8 cellular contexts compared by ENCODE assay signal in the genomic region with DNA sequence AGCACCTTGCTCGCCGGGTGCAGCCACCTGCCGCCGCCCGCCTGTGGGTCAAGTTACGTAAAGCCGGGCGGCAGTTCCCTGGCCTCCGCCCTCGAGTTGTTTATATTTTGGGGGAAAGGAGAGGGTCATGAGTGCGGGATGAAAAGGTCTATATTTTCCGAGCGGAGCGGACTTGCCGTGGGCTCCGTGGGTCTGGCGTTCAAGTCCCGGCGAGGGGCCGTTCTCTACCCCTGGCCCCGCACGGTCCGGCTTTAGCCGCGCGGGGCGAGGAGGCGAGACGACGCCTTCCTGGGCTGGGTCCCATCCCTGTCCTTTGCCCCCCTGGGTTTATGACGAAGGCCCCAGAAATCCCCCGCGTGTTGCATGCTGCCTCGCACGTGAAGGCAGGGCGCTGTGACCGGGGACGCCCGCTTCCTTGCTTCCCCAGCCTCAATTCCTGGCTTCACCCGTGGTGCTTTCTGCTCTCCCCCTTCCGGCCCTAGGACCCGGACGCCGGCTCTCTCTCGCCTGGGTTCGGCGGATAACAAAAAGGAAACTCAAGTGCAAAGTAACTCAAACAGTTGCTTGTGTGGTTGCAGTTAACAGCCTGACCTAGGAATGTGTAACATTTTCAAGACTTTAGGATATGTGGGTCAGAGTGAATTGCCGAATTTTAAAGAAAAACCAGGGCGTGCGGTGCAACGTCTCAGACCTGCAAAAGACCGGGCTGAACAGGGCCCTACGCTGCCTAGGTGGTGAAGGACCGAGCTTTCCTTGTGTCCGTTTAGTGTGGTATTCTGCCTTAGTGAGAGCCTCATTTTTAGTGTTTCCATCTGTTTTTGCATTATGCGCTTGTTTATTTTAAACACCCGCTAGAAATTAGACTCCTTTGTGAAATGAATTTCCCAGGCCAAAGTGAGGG. TPM values are rescaled to one million over a fixed set of nuclear protein-coding genes. Genes with fewer than 3 reads are reported as not detected.
DNase-seq lines count a peak whose midpoint lies in the region; ATAC-seq and TF ChIP-seq lines count a peak whose summit lies in the region.

No MANE protein-coding gene starts in this region.

- H3K9me3 ChIP-seq in PC-9 (ENCODE audit: insufficient read depth, low read depth) = no peaks in the 10 kb centered on the region
- H3K9me3 ChIP-seq in stomach smooth muscle (ENCODE audit: control insufficient read depth in 2 of 2, low read length in 2 of 2) = no peaks in the 10 kb centered on the region

- DNase-seq in DMS 273 (lab: John Stamatoyannopoulos, UW; ENCODE audit: unreplicated experiment) (peak; percentile 67), DMS 273 treated with DMSO at 0.1 percent for 48 hours (lab: John Stamatoyannopoulos, UW) (no peak), PC-9 (peak; percentile 24 to 40), fibroblast of the aortic adventitia (ENCODE audit: low read depth) (peak; percentile 29), nephron progenitor cell (peak; percentile 60)
- DNase-seq in activated T-helper 1 cell treated with anti-CD3 and anti-CD28 coated beads, Interleukin-12 subunit alpha, Interleukin-12 subunit beta, Interleukin-2, Interleukin-4 antibody, amounts not matched to agents 30 ng/mL and 10 ng/mL and 1 ng/mL, durations not matched to agents 14 hours and 24 hours and 36 hours (ENCODE audit: low spot score) = peak; percentile 44

- H3K27me3 ChIP-seq in PC-9 (ENCODE audit: insufficient read depth, low read depth) (no peaks in the 10 kb centered on the region), stomach smooth muscle (ENCODE audit: control insufficient read depth in 1 of 2, insufficient read depth in 2 of 2, low read length in 2 of 2) (no peaks in the 10 kb centered on the region)

- H3K36me3 Mint-ChIP-seq in activated T-helper 1 cell treated with anti-CD3 and anti-CD28 coated beads, Interleukin-12 subunit alpha, Interleukin-12 subunit beta, Interleukin-2, Interleukin-4 antibody, amounts not matched to agents 30 ng/mL and 10 ng/mL and 1 ng/mL, durations not matched to agents 14 hours and 24 hours and 36 hours (ENCODE audit: low read depth) = peaks cover 2% of the 10 kb centered on the region
- no peaks in the 10 kb centered on the region for H3K36me3 Mint-ChIP-seq in nephron progenitor cell (ENCODE audit: low read depth)

- H3K4me1 ChIP-seq in PC-9 (replicated peaks; ENCODE audit: insufficient read depth) = peaks cover 31% of the 10 kb centered on the region
- peaks cover 8% of the 10 kb centered on the region for H3K4me1 ChIP-seq in stomach smooth muscle (ENCODE audit: control insufficient read depth, insufficient read depth, low read length)

- ATAC-seq in HG03060 (IDR thresholded peaks at IDR 0.05; ENCODE audit: low read depth, unreplicated experiment) = peak; percentile 0

- H3K36me3 ChIP-seq in PC-9 (ENCODE audit: low read depth) (no peaks in the 10 kb centered on the region), stomach smooth muscle (ENCODE audit: control insufficient read depth in 2 of 2, insufficient read depth in 2 of 2, low read length in 2 of 2) (no peaks in the 10 kb centered on the region)

- peaks cover 10% of the 10 kb centered on the region for H3K27me3 Mint-ChIP-seq in activated T-helper 1 cell treated with anti-CD3 and anti-CD28 coated beads, Interleukin-12 subunit alpha, Interleukin-12 subunit beta, Interleukin-2, Interleukin-4 antibody, amounts not matched to agents 30 ng/mL and 10 ng/mL and 1 ng/mL, durations not matched to agents 14 hours and 24 hours and 36 hours (ENCODE audit: insufficient read depth)
- H3K27me3 Mint-ChIP-seq in nephron progenitor cell (ENCODE audit: low read depth, poor library complexity) = peaks cover 12% of the 10 kb centered on the region

- no peaks in the 10 kb centered on the region for H3K9me3 Mint-ChIP-seq in activated T-helper 1 cell treated with anti-CD3 and anti-CD28 coated beads, Interleukin-12 subunit alpha, Interleukin-12 subunit beta, Interleukin-2, Interleukin-4 antibody, amounts not matched to agents 30 ng/mL and 10 ng/mL and 1 ng/mL, durations not matched to agents 14 hours and 24 hours and 36 hours
- no peaks in the 10 kb centered on the region for H3K9me3 Mint-ChIP-seq in nephron progenitor cell

- H3K4me2 ChIP-seq in PC-9 = peak overlapping the region; percentile 86

- H3F3A ChIP-seq in PC-9 (ENCODE audit: insufficient read depth, low read depth) = peaks cover 7% of the 10 kb centered on the region; the same call in 1 of the 2 replicates

- POLR2A ChIA-PET in PC-9 (lab: Charles Lee; ENCODE audit: unreplicated experiment) = no interaction called here

- H3K4me3 ChIP-seq in PC-9 = peak overlapping the region; percentile 76
- peak overlapping the region; percentile 88 for H3K4me3 ChIP-seq in fibroblast of the aortic adventitia (ENCODE audit: low read depth, low read length)
- peak overlapping the region; percentile 90 for H3K4me3 ChIP-seq in stomach smooth muscle (ENCODE audit: low read length in 2 of 2)

- H2AFZ ChIP-seq in PC-9 = peak overlapping the region; percentile 99

- peak overlapping the region; percentile 44 for H3K27ac ChIP-seq in PC-9
- peak overlapping the region; percentile 62 for H3K27ac ChIP-seq in stomach smooth muscle (ENCODE audit: low read length)

- TF ChIP-seq CTCF in PC-9 (conservative IDR thresholded peaks at IDR 0.05) = no peak
- TF ChIP-seq CTCF in fibroblast of the aortic adventitia (IDR thresholded peaks at IDR 0.05; ENCODE audit: insufficient read depth, low read length) = no peak
- no peak for TF ChIP-seq CTCF in nephron progenitor cell (IDR thresholded peaks at IDR 0.05)

- intact Hi-C loops in PC-9 (cut with micrococcal nuclease; ENCODE audit: unreplicated experiment) = loop anchor here (1.0 to 5.0 kb wide), 4 partner anchors 411 to 1119 kb away; a partner anchor contains a TSS
- intact Hi-C loops in activated T-helper 1 cell treated with anti-CD3 and anti-CD28 coated beads, Interleukin-12 subunit alpha, Interleukin-12 subunit beta, Interleukin-2, Interleukin-4 antibody, amounts not matched to agents 30 ng/mL and 10 ng/mL and 1 ng/mL, durations not matched to agents 14 hours and 24 hours and 36 hours (cut with micrococcal nuclease) = loop anchor here (1.0 to 10.0 kb wide), 12 partner anchors 11 to 1118 kb away; a partner anchor contains a TSS

- H4K20me1 ChIP-seq in PC-9 (ENCODE audit: insufficient read depth) = peaks cover 3% of the 10 kb centered on the region; the same call in 1 of the 2 replicates

- H3K9ac ChIP-seq in stomach smooth muscle (ENCODE audit: low read length in 2 of 2) = peak overlapping the region; percentile 77 to 81

- peaks cover 32% of the 10 kb centered on the region for H3K4me1 Mint-ChIP-seq in activated T-helper 1 cell treated with anti-CD3 and anti-CD28 coated beads, Interleukin-12 subunit alpha, Interleukin-12 subunit beta, Interleukin-2, Interleukin-4 antibody, amounts not matched to agents 30 ng/mL and 10 ng/mL and 1 ng/mL, durations not matched to agents 14 hours and 24 hours and 36 hours (ENCODE audit: low read depth)
- peaks cover 37% of the 10 kb centered on the region for H3K4me1 Mint-ChIP-seq in nephron progenitor cell

- peaks cover 56% of the 10 kb centered on the region for H3K79me2 ChIP-seq in PC-9 (ENCODE audit: low read depth)

- H3K9me2 ChIP-seq in PC-9 (ENCODE audit: insufficient read depth) = no peaks in the 10 kb centered on the region

- H3K27ac Mint-ChIP-seq in activated T-helper 1 cell treated with anti-CD3 and anti-CD28 coated beads, Interleukin-12 subunit alpha, Interleukin-12 subunit beta, Interleukin-2, Interleukin-4 antibody, amounts not matched to agents 30 ng/mL and 10 ng/mL and 1 ng/mL, durations not matched to agents 14 hours and 24 hours and 36 hours = peak overlapping the region; percentile 92
- peak overlapping the region; percentile 50 for H3K27ac Mint-ChIP-seq in nephron progenitor cell

- BruUV-seq in PC-9 (replicated peaks; lab: Mats Ljungman, UMichigan) = TSS peak; percentile 66

- H3K4me3 Mint-ChIP-seq in activated T-helper 1 cell treated with anti-CD3 and anti-CD28 coated beads, Interleukin-12 subunit alpha, Interleukin-12 subunit beta, Interleukin-2, Interleukin-4 antibody, amounts not matched to agents 30 ng/mL and 10 ng/mL and 1 ng/mL, durations not matched to agents 14 hours and 24 hours and 36 hours = peak overlapping the region; percentile 95
- peak overlapping the region; percentile 97 for H3K4me3 Mint-ChIP-seq in nephron progenitor cell

- CTCF ChIA-PET in PC-9 (lab: Charles Lee) = interaction anchor here (0.5 kb wide), 1 partner anchor 763 kb away, joined by 4 read pairs; no protein-coding TSS in a partner anchor

RNA-seq across cellular contexts. Expression of a gene that starts 0.8 kb away (rescaled TPM):
- 37.4 and 53.9 TPM in 2 replicates for total RNA-seq in PC-9 (2021)
- total RNA-seq in activated T-helper 1 cell treated with anti-CD3 and anti-CD28 coated beads, Interleukin-12 subunit alpha, Interleukin-12 subunit beta, Interleukin-2, Interleukin-4 antibody, amounts not matched to agents 30 ng/mL and 10 ng/mL and 1 ng/mL, durations not matched to agents 14 hours and 24 hours and 36 hours = 43.7 and 44.2 TPM in 2 replicates
- 50.9 and 66.0 TPM in 2 replicates for total RNA-seq in fibroblast of the aortic adventitia (ENCODE audit: low replicate concordance)
